8 cellular contexts compared by ENCODE assay signal in the genomic region with DNA sequence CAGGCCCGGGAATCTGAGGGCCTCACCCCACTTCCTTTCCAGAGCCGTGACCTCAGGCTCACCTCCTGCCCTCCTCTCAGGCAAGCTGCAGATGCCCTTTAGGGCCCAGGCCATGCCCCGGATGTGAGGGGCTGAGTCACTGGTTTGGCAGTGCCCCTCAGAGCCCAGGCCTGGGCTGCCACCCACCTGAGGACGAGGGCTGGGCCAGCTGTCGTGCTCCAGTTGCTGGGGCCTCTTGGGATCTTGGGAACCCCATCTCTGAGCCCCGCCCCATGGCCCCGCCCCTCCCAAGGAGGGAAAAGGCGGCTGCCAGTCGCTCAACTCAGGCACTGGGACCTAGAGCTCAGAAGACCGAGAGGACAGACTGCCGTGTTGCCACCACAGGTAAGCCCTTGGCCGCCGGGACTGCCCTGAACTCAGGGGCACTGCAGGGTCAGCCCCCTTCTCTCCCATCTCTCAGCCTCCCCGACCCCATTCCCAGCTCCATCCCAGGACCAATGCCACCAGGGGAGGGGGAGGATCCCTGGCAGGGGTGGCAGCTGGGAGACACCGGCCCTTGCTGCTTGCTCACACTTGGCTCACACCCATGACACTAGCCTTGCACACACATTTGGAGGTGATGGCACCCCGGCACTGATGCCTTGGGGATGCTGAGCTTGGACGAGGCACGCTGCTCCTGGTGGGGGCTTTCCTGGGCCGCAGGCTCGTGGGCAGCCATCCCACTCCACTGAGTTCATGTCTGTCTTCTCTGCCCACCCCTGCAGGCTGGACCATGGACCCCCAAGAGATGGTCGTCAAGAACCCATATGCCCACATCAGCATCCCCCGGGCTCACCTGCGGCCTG. TPM values are rescaled to one million over a fixed set of nuclear protein-coding genes. Genes with fewer than 3 reads are reported as not detected.
DNase-seq lines count a peak whose midpoint lies in the region; ATAC-seq lines count a peak whose summit lies in the region.

TSS of gene CYSRT1 (plus strand) at position 325 of the 845 bp plus-strand sequence. CDS start at position 773, 448 bp downstream.

- ATAC-seq in naive thymus-derived CD8-positive, alpha-beta T cell: no peak
- no peak for ATAC-seq in GM18861 (IDR thresholded peaks at IDR 0.05; ENCODE audit: unreplicated experiment)

- peak within 1 kb of the TSS; percentile 91 for H3K27ac ChIP-seq in BLaER1
- H3K27ac ChIP-seq in cingulate gyrus (ENCODE audit: low read depth, low read length): peak within 1 kb of the TSS; percentile 86

- DNase-seq in LHCN-M2 (ENCODE audit: low read depth): peak; percentile 62
- DNase-seq in naive thymus-derived CD8-positive, alpha-beta T cell: no peak
- DNase-seq in germinal center (ENCODE audit: low spot score): no peak
- DNase-seq in AG08396 (ENCODE audit: low spot score): no peak
- no peak for DNase-seq in mucosa of gallbladder (ENCODE audit: low spot score)

- peak within 1 kb of the TSS; percentile 84 for H3K4me3 ChIP-seq in BLaER1

- H3K36me3 Mint-ChIP-seq in naive thymus-derived CD8-positive, alpha-beta T cell: peaks cover 0 to 2% (median 1%) of the 10 kb centered on the region in 3 donors

- peak within 1 kb of the TSS in 9 of 10 donors; percentile 67 to 92 (median 84) for H3K27ac Mint-ChIP-seq in naive thymus-derived CD8-positive, alpha-beta T cell

- H3K27me3 Mint-ChIP-seq in naive thymus-derived CD8-positive, alpha-beta T cell: peaks cover 2 to 10% (median 4%) of the 10 kb centered on the region in 5 donors

- POLR2A ChIA-PET in naive thymus-derived CD8-positive, alpha-beta T cell (lab: Charles Lee): interaction anchor here (2.0 to 6.4 kb wide), 7 partner anchors 16 to 138 kb away, joined by 4 to 85 read pairs (median 34); partner anchors contain the start of genes ANAPC2, MAN1B1, NDOR1 and SSNA1

- peak within 1 kb of the TSS; percentile 94 for H3K9ac ChIP-seq in BLaER1

- peak within 1 kb of the TSS; percentile 73 to 89 (median 82) for H3K4me3 Mint-ChIP-seq in naive thymus-derived CD8-positive, alpha-beta T cell

- H3K27me3 ChIP-seq in BLaER1: no peaks in the 10 kb centered on the region

- peaks cover 5 to 14% (median 12%) of the 10 kb centered on the region in 4 donors for H3K4me1 Mint-ChIP-seq in naive thymus-derived CD8-positive, alpha-beta T cell

- peaks cover 6% of the 10 kb centered on the region; the same call in 1 of the 2 replicates for H3K36me3 ChIP-seq in BLaER1

- H3K9me3 ChIP-seq in BLaER1: no peaks in the 10 kb centered on the region

- peak within 1 kb of the TSS; percentile 98 for H3K4me2 ChIP-seq in BLaER1

- no peaks in the 10 kb centered on the region for H3K9me3 Mint-ChIP-seq in naive thymus-derived CD8-positive, alpha-beta T cell

- peaks cover 5% of the 10 kb centered on the region; the same call in 1 of the 2 replicates for H4K20me1 ChIP-seq in BLaER1

- H3K4me1 ChIP-seq in BLaER1: peaks cover 59% of the 10 kb centered on the region

RNA-seq across cellular contexts. Expression of gene CYSRT1, which starts in this region (rescaled TPM):
- total RNA-seq in LHCN-M2 (2014; rRNA removed): 4.1 and 4.4 TPM in 2 replicates
- 2.9 TPM for polyA plus RNA-seq in LHCN-M2 (2012)
- total RNA-seq in naive thymus-derived CD8-positive, alpha-beta T cell: under 1 TPM; 0.30 to 0.47 TPM
- not detected for polyA plus RNA-seq in naive thymus-derived CD8-positive, alpha-beta T cell
- total RNA-seq in mucosa of gallbladder: 0.78 TPM
